Comparison of ENCODE assay signal across 8 cellular contexts in genomic region chr2:231713738-231714638, GRCh38. TPM values are rescaled to one million over a fixed set of nuclear protein-coding genes. Genes with fewer than 3 reads are reported as not detected.
DNase-seq lines count a peak whose midpoint lies in the region; ATAC-seq, FAIRE-seq and TF ChIP-seq lines count a peak whose summit lies in the region.

No MANE protein-coding gene starts in this region.

- peaks cover 40% of the 10 kb centered on the region for H3K36me3 ChIP-seq in NT2/D1 (ENCODE audit: insufficient read depth, insufficient read length, low read length)

- no peak for FAIRE-seq in HTR-8/SVneo (lab: Jason Lieb, UNC)

- TF ChIP-seq CTCF in endothelial cell (IDR thresholded peaks at IDR 0.05; ENCODE audit: unreplicated experiment) (peak; percentile 92), mesothelial cell of epicardium (IDR thresholded peaks at IDR 0.05; ENCODE audit: unreplicated experiment) (peak; percentile 93)

- ATAC-seq in activated CD8-positive, alpha-beta memory T cell treated with anti-CD3 and anti-CD28 coated beads, Interleukin-2, amount 10 ng/mL, durations not matched to agents 7 days and 5 days = peak; percentile 29
- no peak for ATAC-seq in HG03457 (IDR thresholded peaks at IDR 0.05; ENCODE audit: unreplicated experiment)

- peak overlapping the region; percentile 44 for H3K9ac ChIP-seq in NT2/D1 (ENCODE audit: insufficient read length, low read depth)

- DNase-seq in GM03348 (ENCODE audit: low spot score) (peak; percentile 91), HTR-8/SVneo (ENCODE audit: insufficient read length, low spot score) (peak; percentile 90), NT2/D1 (ENCODE audit: low read depth, low spot score) (peak; percentile 89), endothelial cell (ENCODE audit: low spot score) (peak; percentile 88), mesothelial cell of epicardium (ENCODE audit: low spot score in 2 of 2, unreplicated experiment in 2 of 2) (peak; percentile 72 to 93)
- peak; percentile 94 for DNase-seq in activated CD8-positive, alpha-beta memory T cell treated with anti-CD3 and anti-CD28 coated beads, Interleukin-2, amount 10 ng/mL, durations not matched to agents 7 days and 5 days
- DNase-seq in stimulated activated CD8-positive, alpha-beta memory T cell treated with anti-CD3 and anti-CD28 coated beads, Interleukin-15, amount 100 ng/mL, for 48 hours (ENCODE audit: low read depth in 2 of 2) = peak; percentile 73 to 81

- no peaks in the 10 kb centered on the region for H3K27me3 Mint-ChIP-seq in activated CD8-positive, alpha-beta memory T cell treated with anti-CD3 and anti-CD28 coated beads, Interleukin-2, amount 10 ng/mL, durations not matched to agents 7 days and 5 days
- H3K27me3 Mint-ChIP-seq in endothelial cell (ENCODE audit: unreplicated experiment) (peaks cover 20% of the 10 kb centered on the region), mesothelial cell of epicardium (ENCODE audit: low read depth) (no peaks in the 10 kb centered on the region)

- H3K4me1 Mint-ChIP-seq in activated CD8-positive, alpha-beta memory T cell treated with anti-CD3 and anti-CD28 coated beads, Interleukin-2, amount 10 ng/mL, durations not matched to agents 7 days and 5 days = peaks cover 27% of the 10 kb centered on the region
- peaks cover 28% of the 10 kb centered on the region for H3K4me1 Mint-ChIP-seq in endothelial cell (ENCODE audit: unreplicated experiment)
- H3K4me1 Mint-ChIP-seq in mesothelial cell of epicardium = peaks cover 27% of the 10 kb centered on the region

- H3K4me3 ChIP-seq in NT2/D1 (ENCODE audit: insufficient read length, low read depth) = no peak overlapping the region

- H3K9me3 Mint-ChIP-seq in activated CD8-positive, alpha-beta memory T cell treated with anti-CD3 and anti-CD28 coated beads, Interleukin-2, amount 10 ng/mL, durations not matched to agents 7 days and 5 days (ENCODE audit: low read depth) = no peaks in the 10 kb centered on the region
- H3K9me3 Mint-ChIP-seq in endothelial cell (ENCODE audit: unreplicated experiment) (no peaks in the 10 kb centered on the region), mesothelial cell of epicardium (no peaks in the 10 kb centered on the region)

- H3K27me3 ChIP-seq in NT2/D1 (ENCODE audit: insufficient read depth, insufficient read length) = no peaks in the 10 kb centered on the region

- H3K36me3 Mint-ChIP-seq in activated CD8-positive, alpha-beta memory T cell treated with anti-CD3 and anti-CD28 coated beads, Interleukin-2, amount 10 ng/mL, durations not matched to agents 7 days and 5 days = peaks cover 32% of the 10 kb centered on the region
- peaks cover 25% of the 10 kb centered on the region for H3K36me3 Mint-ChIP-seq in endothelial cell (ENCODE audit: low read depth, unreplicated experiment)
- peaks cover 14% of the 10 kb centered on the region for H3K36me3 Mint-ChIP-seq in mesothelial cell of epicardium

- peaks cover 39% of the 10 kb centered on the region for H3K4me1 ChIP-seq in NT2/D1 (ENCODE audit: insufficient read depth, insufficient read length)

- peak overlapping the region; percentile 90 for H3K27ac Mint-ChIP-seq in activated CD8-positive, alpha-beta memory T cell treated with anti-CD3 and anti-CD28 coated beads, Interleukin-2, amount 10 ng/mL, durations not matched to agents 7 days and 5 days
- H3K27ac Mint-ChIP-seq in endothelial cell (ENCODE audit: unreplicated experiment) (no peak overlapping the region), mesothelial cell of epicardium (peak overlapping the region; percentile 94)

- no peaks in the 10 kb centered on the region for H3K9me3 ChIP-seq in NT2/D1 (ENCODE audit: insufficient read depth, low read length)

- peak overlapping the region; percentile 33 for H3K4me3 Mint-ChIP-seq in activated CD8-positive, alpha-beta memory T cell treated with anti-CD3 and anti-CD28 coated beads, Interleukin-2, amount 10 ng/mL, durations not matched to agents 7 days and 5 days
- peak overlapping the region; percentile 84 for H3K4me3 Mint-ChIP-seq in endothelial cell (ENCODE audit: unreplicated experiment)
- peak overlapping the region; percentile 47 for H3K4me3 Mint-ChIP-seq in mesothelial cell of epicardium

- CTCF ChIA-PET in activated CD8-positive, alpha-beta memory T cell treated with anti-CD3 and anti-CD28 coated beads, Interleukin-2, amount 10 ng/mL, durations not matched to agents 7 days and 5 days (lab: Charles Lee) = interaction anchor here (0.5 to 8.5 kb wide), 46 partner anchors 7 to 257 kb away, joined by 3 to 680 read pairs (median 5); partner anchors contain the start of genes PDE6D and PTMA

RNA-seq across cellular contexts. Expression of gene PTMA, which starts 5.7 kb away (rescaled TPM):
- 1,000 to 10,000 TPM; 1,489 to 1,775 TPM for total RNA-seq in activated CD8-positive, alpha-beta memory T cell treated with anti-CD3 and anti-CD28 coated beads, Interleukin-2, amount 10 ng/mL, durations not matched to agents 7 days and 5 days
- total RNA-seq in endothelial cell (ENCODE audit: unreplicated experiment) = 592 TPM
- total RNA-seq in mesothelial cell of epicardium = 1,098 to 1,149 TPM (median 1,136 TPM) in 3 replicates

Comparison
In these comparisons a context has a peak if more than half of its experiments do, and no peak if none do; other contexts are left out.
1. H3K4me3 Mint-ChIP-seq: peak in every context shown above with its lines; median percentile 84 in endothelial cell; 47 in mesothelial cell of epicardium; 33 in activated CD8-positive, alpha-beta memory T cell treated with anti-CD3 and anti-CD28 coated beads, Interleukin-2, amount 10 ng/mL, durations not matched to agents 7 days and 5 days.